1 cellular context compared by ENCODE assay signal in genomic region chr10:86753638-86754434, GRCh38.
A peak's percentile ranks its signal among the peaks of the same experiment; 100 is the strongest.
TF ChIP-seq lines count a peak whose summit lies in the region.

No MANE protein-coding gene starts in this region.

TF ChIP-seq in K562, 482 proteins besides CTCF, POLR2A, EP300 and RAD21 (continued from another document):
- TF ChIP-seq DEAF1 (CRISPR knock-in tag; IDR thresholded peaks at IDR 0.05) (no peak), NR2F6 (CRISPR knock-in tag; IDR thresholded peaks at IDR 0.05) (no peak), CREB5 (CRISPR knock-in tag; IDR thresholded peaks at IDR 0.05) (no peak), HSF4 (CRISPR knock-in tag; IDR thresholded peaks at IDR 0.05; ENCODE audit: borderline replicate concordance) (no peak), USF2 (CRISPR knock-in tag; IDR thresholded peaks at IDR 0.05) (peak; percentile 74), TBP (optimal IDR thresholded peaks at IDR 0.05; ENCODE audit: low read depth, low read length) (peak; percentile 14), RBM15 (IDR thresholded peaks at IDR 0.05; ENCODE audit: insufficient read depth, low read length) (no peak), MECOM (CRISPR knock-in tag; IDR thresholded peaks at IDR 0.05) (no peak), CREM (IDR thresholded peaks at IDR 0.05; ENCODE audit: low read depth) (no peak), CBFB (CRISPR knock-in tag; IDR thresholded peaks at IDR 0.05) (no peak), ZNF592 (IDR thresholded peaks at IDR 0.05) (0 out of 2 replicates have a peak, but pooled peaks have one; percentile 40), TOE1 (IDR thresholded peaks at IDR 0.05; ENCODE audit: borderline replicate concordance) (peak; percentile 67; the same call in 1 of the 2 replicates), TOE1 (CRISPR knock-in tag; IDR thresholded peaks at IDR 0.05; ENCODE audit: borderline replicate concordance, low read depth) (no peak), KDM5B (IDR thresholded peaks at IDR 0.05; ENCODE audit: insufficient replicate concordance, low read depth, low read length) (no peak), SIX5 (IDR thresholded peaks at IDR 0.05; ENCODE audit: borderline replicate concordance in 1 of 2, insufficient read depth in 1 of 2, low read depth in 1 of 2, low read length in 2 of 2) (no peak), DDX20 (tag; IDR thresholded peaks at IDR 0.05; ENCODE audit: low read depth) (no peak), ZHX1 (conservative IDR thresholded peaks at IDR 0.05; ENCODE audit: low read length) (no peak), CBX3 (IDR thresholded peaks at IDR 0.05; ENCODE audit: borderline replicate concordance in 1 of 2, low read length in 2 of 2) (no peak), USF1 (CRISPR knock-in tag; IDR thresholded peaks at IDR 0.05) (peak; percentile 80)
